8 cellular contexts compared by ENCODE assay signal in genomic region chr3:71724584-71725278, GRCh38.
DNase-seq lines count a peak whose midpoint lies in the region; ATAC-seq and TF ChIP-seq lines count a peak whose summit lies in the region.

No MANE protein-coding gene starts in this region.

- H3K27me3 ChIP-seq in iPS-18a (ENCODE audit: control insufficient read depth, insufficient read depth, low read length): peaks cover 29% of the 10 kb centered on the region

- POLR2A ChIA-PET in HEK293T (lab: Yijun Ruan, JAX): interaction anchor here (0.6 kb wide), 1 partner anchor 28 kb away, joined by 3 read pairs; no protein-coding TSS in a partner anchor

- no peaks in the 10 kb centered on the region for H3K36me3 ChIP-seq in iPS-18a (ENCODE audit: control insufficient read depth, low read depth, low read length)

- peaks cover 19% of the 10 kb centered on the region for H3K4me1 ChIP-seq in iPS-18a (ENCODE audit: control insufficient read depth, low read depth, low read length)

- H3K9ac ChIP-seq in iPS-18a (ENCODE audit: low read length): peak overlapping the region; percentile 31

- no peaks in the 10 kb centered on the region for H3K9me3 ChIP-seq in iPS-18a (ENCODE audit: control insufficient read depth, low read depth, low read length)

- ATAC-seq in GM18517 (IDR thresholded peaks at IDR 0.05; ENCODE audit: unreplicated experiment): no peak

- H3K4me3 ChIP-seq in GM08714 (ENCODE audit: low read length): peak overlapping the region; percentile 61; the same call in 1 of the 2 replicates
- H3K4me3 ChIP-seq in iPS-18a (ENCODE audit: low read length): peak overlapping the region; percentile 77
- peak overlapping the region; percentile 62 to 81 (median 72) for H3K4me3 ChIP-seq in skin epidermis

- CTCF ChIA-PET in HEK293T (lab: Yijun Ruan, JAX): interaction anchor here (0.6 kb wide), 1 partner anchor 1850 kb away, joined by 4 read pairs; no protein-coding TSS in a partner anchor

- no peak overlapping the region for H3K27ac ChIP-seq in iPS-18a (ENCODE audit: low read length)
- peak overlapping the region; percentile 41 to 90 (median 77) for H3K27ac ChIP-seq in skin epidermis

- DNase-seq in HEK293T (ENCODE audit: extremely low spot score) (peak; percentile 42), RKO (ENCODE audit: low spot score) (peak; percentile 29), astrocyte of the hippocampus (ENCODE audit: low read depth, low spot score) (peak; percentile 51), HCEC 1CT (no peak)

TF ChIP-seq in HEK293T, 16 proteins besides CTCF, POLR2A, EP300 and RAD21:
- TF ChIP-seq ELF4 (IDR thresholded peaks at IDR 0.05) (no peak), FOXM1 (IDR thresholded peaks at IDR 0.05; ENCODE audit: borderline replicate concordance) (0 out of 2 replicates have a peak, but pooled peaks have one; percentile 40), ARNT (IDR thresholded peaks at IDR 0.05) (0 out of 2 replicates have a peak, but pooled peaks have one; percentile 11)
